In the genomic region with DNA sequence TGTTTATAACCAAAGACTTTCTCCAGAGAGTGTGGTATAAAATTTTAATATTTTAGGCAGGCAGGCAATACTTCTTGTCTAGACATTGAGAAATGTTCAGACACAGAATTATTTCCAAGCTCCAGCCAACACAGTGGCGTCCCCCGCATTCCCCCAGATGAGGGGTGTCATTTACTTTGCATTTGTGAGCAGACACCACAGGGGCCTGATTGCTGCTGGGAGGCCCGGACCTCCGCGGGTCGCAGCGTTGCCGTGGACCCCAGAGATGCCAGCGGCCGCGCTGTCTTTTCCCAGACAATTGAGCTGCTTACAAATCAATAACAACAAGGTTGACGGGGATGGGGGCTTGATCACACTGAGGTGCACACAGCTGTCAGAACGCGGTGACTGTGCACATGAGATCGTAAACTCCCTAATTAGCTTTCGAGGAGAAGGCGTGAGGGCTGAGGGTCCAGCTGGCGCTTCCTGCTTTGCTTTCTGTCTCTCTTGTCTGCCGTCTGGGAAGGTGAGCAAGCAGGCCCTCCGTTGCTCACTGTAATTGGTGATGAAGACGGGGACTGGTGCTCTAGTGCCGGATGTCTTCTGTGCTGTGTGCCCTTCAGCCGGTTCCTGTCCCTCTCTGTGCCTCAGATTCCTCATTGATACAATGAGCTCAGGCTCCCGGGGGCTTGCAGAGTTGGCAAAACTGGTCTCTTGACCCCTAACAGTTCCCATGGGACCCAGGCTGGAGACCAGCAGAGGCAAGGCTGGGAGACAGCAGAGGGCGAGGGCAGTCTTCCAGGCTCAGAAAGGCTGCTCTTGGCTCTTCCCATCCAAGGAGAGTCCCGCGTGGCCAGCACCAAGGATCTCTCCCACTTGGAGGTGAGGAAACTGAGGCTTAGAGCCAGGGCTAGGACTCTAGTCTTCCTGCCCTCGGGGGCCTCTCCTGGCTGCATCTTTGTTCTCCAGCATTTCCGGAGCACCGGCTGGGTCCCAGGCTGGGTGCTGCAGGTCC, we compare ENCODE assay signal across 1 cellular context.
TF ChIP-seq lines count a peak whose summit lies in the region.

No MANE protein-coding gene starts in this region.

TF ChIP-seq in GM23338, 12 proteins besides CTCF, POLR2A, EP300 and RAD21 (continued from another document):
- TF ChIP-seq, protein P1, sequence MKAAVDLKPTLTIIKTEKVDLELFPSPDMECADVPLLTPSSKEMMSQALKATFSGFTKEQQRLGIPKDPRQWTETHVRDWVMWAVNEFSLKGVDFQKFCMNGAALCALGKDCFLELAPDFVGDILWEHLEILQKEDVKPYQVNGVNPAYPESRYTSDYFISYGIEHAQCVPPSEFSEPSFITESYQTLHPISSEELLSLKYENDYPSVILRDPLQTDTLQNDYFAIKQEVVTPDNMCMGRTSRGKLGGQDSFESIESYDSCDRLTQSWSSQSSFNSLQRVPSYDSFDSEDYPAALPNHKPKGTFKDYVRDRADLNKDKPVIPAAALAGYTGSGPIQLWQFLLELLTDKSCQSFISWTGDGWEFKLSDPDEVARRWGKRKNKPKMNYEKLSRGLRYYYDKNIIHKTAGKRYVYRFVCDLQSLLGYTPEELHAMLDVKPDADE (IDR thresholded peaks at IDR 0.05): no peak
